Comparison of ENCODE assay signal across 23 cellular contexts in genomic region chr17:48912476-48912875, GRCh38. TPM values are rescaled to one million over a fixed set of nuclear protein-coding genes. Genes with fewer than 3 reads are reported as not detected.
A peak's percentile ranks its signal among the peaks of the same experiment; 100 is the strongest.
DNase-seq lines count a peak whose midpoint lies in the region; ATAC-seq and TF ChIP-seq lines count a peak whose summit lies in the region.
"Had no signal": no experiment of that assay in that cellular context is flagged by ENCODE, and none has a peak within 500 bp of the region (broad histone marks: within the 10 kb centered on the region; RNA-seq: fewer than 3 reads in every experiment).

No MANE protein-coding gene starts in this region.

- TF ChIP-seq CTCF in SK-N-SH (IDR thresholded peaks at IDR 0.05) (no peak), nephron progenitor cell (IDR thresholded peaks at IDR 0.05) (no peak)
- TF ChIP-seq CTCF in CD4-positive, alpha-beta T cell (IDR thresholded peaks at IDR 0.05), result no peak

- H3K9ac ChIP-seq in SK-N-SH, result no peak overlapping the region
- H3K9ac ChIP-seq: BLaER1 treated with 17β-estradiol and CSF1 and Interleukin-3, amounts not matched to agents 10 nM and 100 nM; parathyroid adenoma had no signal

- peak overlapping the region; percentile 57 for H3K27ac Mint-ChIP-seq in CD4-positive, alpha-beta T cell
- peak overlapping the region; percentile 61 for H3K27ac Mint-ChIP-seq in activated naive CD8-positive, alpha-beta T cell
- H3K27ac Mint-ChIP-seq in nephron progenitor cell, result peak overlapping the region; percentile 61

- peaks cover 78% of the 10 kb centered on the region for H4K20me1 ChIP-seq in SK-N-SH (ENCODE audit: insufficient read depth)

- peaks cover 81% of the 10 kb centered on the region for H3K4me1 Mint-ChIP-seq in CD4-positive, alpha-beta T cell (ENCODE audit: low read depth)
- H3K4me1 Mint-ChIP-seq in activated naive CD8-positive, alpha-beta T cell (ENCODE audit: low read depth), result peaks cover 79% of the 10 kb centered on the region
- H3K4me1 Mint-ChIP-seq in nephron progenitor cell, result peaks cover 59% of the 10 kb centered on the region

- no peak overlapping the region for H2AFZ ChIP-seq in SK-N-SH (ENCODE audit: low read depth)
- H2AFZ ChIP-seq: parathyroid adenoma had no signal

- no peaks in the 10 kb centered on the region for H3K27me3 Mint-ChIP-seq in CD4-positive, alpha-beta T cell
- no peaks in the 10 kb centered on the region for H3K27me3 Mint-ChIP-seq in activated naive CD8-positive, alpha-beta T cell
- H3K27me3 Mint-ChIP-seq in nephron progenitor cell (ENCODE audit: low read depth, poor library complexity), result no peaks in the 10 kb centered on the region

- peaks cover 94% of the 10 kb centered on the region for H3K79me2 ChIP-seq in SK-N-SH (ENCODE audit: insufficient read depth)

- 99% methylated on average over 2 of the region's 2 CpGs for whole genome bisulfite sequencing in SK-N-SH (ENCODE audit: low lambda C conversion rate)

- POLR2A ChIA-PET in SK-N-SH (lab: Yijun Ruan, JAX), result no interaction called here
- POLR2A ChIA-PET in CD4-positive, alpha-beta T cell (lab: Charles Lee), result no interaction called here

- ATAC-seq in SK-N-SH treated with all-trans-retinoic acid at 6 μM for 48 hours (no peak), HG02870 (IDR thresholded peaks at IDR 0.05; ENCODE audit: unreplicated experiment) (no peak), GM19328 (IDR thresholded peaks at IDR 0.05; ENCODE audit: unreplicated experiment) (no peak)
- ATAC-seq in CD4-positive, alpha-beta T cell (ENCODE audit: poor library complexity), result no peak
- ATAC-seq: esophagus mucosa, PC-3 had no signal

- H3K4me3 Mint-ChIP-seq in CD4-positive, alpha-beta T cell, result no peak overlapping the region
- peak overlapping the region; percentile 24 for H3K4me3 Mint-ChIP-seq in activated naive CD8-positive, alpha-beta T cell
- peak overlapping the region; percentile 16 for H3K4me3 Mint-ChIP-seq in nephron progenitor cell

- no peaks in the 10 kb centered on the region for H3K9me2 ChIP-seq in SK-N-SH

- no peaks in the 10 kb centered on the region for H3K27me3 ChIP-seq in SK-N-SH (ENCODE audit: insufficient read depth)
- H3K27me3 ChIP-seq in CD4-positive, alpha-beta T cell (ENCODE audit: control insufficient read depth, insufficient read depth, low read length), result no peaks in the 10 kb centered on the region
- H3K27me3 ChIP-seq: BLaER1 treated with 17β-estradiol and CSF1 and Interleukin-3, amounts not matched to agents 10 nM and 100 nM; thyroid gland had no signal

- no peak overlapping the region for H3K4me3 ChIP-seq in SK-N-SH (ENCODE audit: low read depth in 2 of 2, low read length in 1 of 2)
- H3K4me3 ChIP-seq: thyroid gland had no signal

- intact Hi-C loops in CD4-positive, alpha-beta T cell (cut with DNase I, micrococcal nuclease), result no loop called here

- CTCF ChIA-PET in SK-N-SH (lab: Yijun Ruan, JAX), result no interaction called here
- CTCF ChIA-PET in CD4-positive, alpha-beta T cell (lab: Charles Lee), result no interaction called here

- no peak for TF ChIP-seq RAD21 in SK-N-SH (IDR thresholded peaks at IDR 0.05; ENCODE audit: low read length)

- no peaks in the 10 kb centered on the region for H3K9me3 ChIP-seq in SK-N-SH
- H3K9me3 ChIP-seq in CD4-positive, alpha-beta T cell (ENCODE audit: control insufficient read depth, low read length), result no peaks in the 10 kb centered on the region
- H3K9me3 ChIP-seq: BLaER1 treated with 17β-estradiol and CSF1 and Interleukin-3, amounts not matched to agents 10 nM and 100 nM; thyroid gland had no signal

- DNase-seq in SK-N-SH (no peak), nephron progenitor cell (no peak), NCI-H82 (lab: John Stamatoyannopoulos, UW) (no peak)
- no peak for DNase-seq in CD4-positive, alpha-beta T cell
- DNase-seq: activated naive CD4-positive, alpha-beta T cell; DMS79 treated with DMSO at 0.1 percent for 48 hours; KG1; NCI-H1092; PC-3; stimulated activated CD4-positive, alpha-beta T cell treated with anti-CD3 and anti-CD28 coated beads, Interleukin-4, amount 100 ng/mL, for 1 hour; thyroid gland had no signal

- H3F3A ChIP-seq in SK-N-SH (replicated peaks; ENCODE audit: insufficient read depth), result peaks cover 16% of the 10 kb centered on the region

- no peak for TF ChIP-seq EP300 in SK-N-SH (IDR thresholded peaks at IDR 0.05; ENCODE audit: borderline replicate concordance in 1 of 2, low read depth in 1 of 2, low read length in 1 of 2)

- peaks cover 17 to 34% of the 10 kb centered on the region in 2 experiments for H3K4me1 ChIP-seq in SK-N-SH (ENCODE audit: control insufficient read depth in 1 of 2, insufficient read depth in 2 of 2, low read depth in 1 of 2, low read length in 1 of 2)

- H3K36me3 Mint-ChIP-seq in CD4-positive, alpha-beta T cell (ENCODE audit: low read depth), result peaks cover 87% of the 10 kb centered on the region
- peaks cover 26% of the 10 kb centered on the region for H3K36me3 Mint-ChIP-seq in activated naive CD8-positive, alpha-beta T cell
- H3K36me3 Mint-ChIP-seq in nephron progenitor cell (ENCODE audit: low read depth), result peaks cover 61% of the 10 kb centered on the region

- no peaks in the 10 kb centered on the region for H3K9me3 Mint-ChIP-seq in CD4-positive, alpha-beta T cell
- H3K9me3 Mint-ChIP-seq in activated naive CD8-positive, alpha-beta T cell (ENCODE audit: low read depth), result no peaks in the 10 kb centered on the region
- H3K9me3 Mint-ChIP-seq in nephron progenitor cell, result no peaks in the 10 kb centered on the region

- 0 out of 2 replicates have a peak overlapping the region, but pooled peaks have one; percentile 80 for H3K4me2 ChIP-seq in SK-N-SH

- peaks cover 54 to 55% of the 10 kb centered on the region in 2 experiments for H3K36me3 ChIP-seq in SK-N-SH (replicated peaks in 1 of 2; ENCODE audit: control insufficient read depth in 1 of 2, insufficient read depth in 2 of 2, low read length in 1 of 2)

- H3K27ac ChIP-seq in SK-N-SH (ENCODE audit: low read depth in 2 of 2, low read length in 1 of 2), result no peak overlapping the region
- no peak overlapping the region for H3K27ac ChIP-seq in CD4-positive, alpha-beta T cell (ENCODE audit: low read depth, low read length)
- H3K27ac ChIP-seq: 22Rv1, parathyroid adenoma, thyroid gland had no signal

TF ChIP-seq in SK-N-SH, 30 proteins besides CTCF, POLR2A, EP300 and RAD21 (continues in another document):
- TF ChIP-seq PBX3 (IDR thresholded peaks at IDR 0.05) (no peak), RXRA (IDR thresholded peaks at IDR 0.05; ENCODE audit: borderline replicate concordance, low read depth) (no peak), TAF1 (IDR thresholded peaks at IDR 0.05; ENCODE audit: borderline replicate concordance, low read depth, low read length) (no peak), POLR2AphosphoS5 (IDR thresholded peaks at IDR 0.05; ENCODE audit: low read depth, low read length) (no peak)

TF ChIP-seq in SK-N-SH treated with all-trans-retinoic acid at 6 μM for 48 hours, 23 proteins besides CTCF, POLR2A, EP300 and RAD21 (continues in another document):
- TF ChIP-seq ZFP30 (CRISPR knock-in tag; IDR thresholded peaks at IDR 0.05) (no peak), TSHZ2 (CRISPR knock-in tag; IDR thresholded peaks at IDR 0.05) (no peak), ZNF8 (CRISPR knock-in tag; IDR thresholded peaks at IDR 0.05) (no peak), TOX (CRISPR knock-in tag; IDR thresholded peaks at IDR 0.05; ENCODE audit: borderline replicate concordance) (no peak), TCF4 (CRISPR knock-in tag; IDR thresholded peaks at IDR 0.05; ENCODE audit: borderline replicate concordance) (no peak)

RNA-seq across cellular contexts. Expression of gene UBE2Z, which starts 4.3 kb away (rescaled TPM):
- 168 and 207 TPM in 2 replicates for polyA plus RNA-seq in SK-N-SH (2012; rRNA removed)
- polyA plus RNA-seq in SK-N-SH (2012; cell fraction: cytosol; rRNA removed), result 158 and 160 TPM in 2 replicates
- 163 and 238 TPM in 2 replicates for polyA plus RNA-seq in SK-N-SH (2012; cell fraction: nucleus; rRNA removed)
- total RNA-seq in CD4-positive, alpha-beta T cell, result 10 to 100 TPM; 60.5 to 61.6 TPM

RNA-seq across cellular contexts. Expression of gene ATP5MC1, which starts 19.9 kb away (rescaled TPM):
- polyA plus RNA-seq in SK-N-SH (2012; rRNA removed), result 382 and 684 TPM in 2 replicates
- polyA plus RNA-seq in SK-N-SH (2012; cell fraction: cytosol; rRNA removed), result 339 and 530 TPM in 2 replicates
- polyA plus RNA-seq in SK-N-SH (2012; cell fraction: nucleus; rRNA removed), result 163 and 201 TPM in 2 replicates
- 10 to 100 TPM; 11.8 to 13.9 TPM for total RNA-seq in CD4-positive, alpha-beta T cell

RNA-seq across cellular contexts. Expression of gene SNF8, which starts 32.2 kb away (rescaled TPM):
- 329 and 358 TPM in 2 replicates for polyA plus RNA-seq in SK-N-SH (2012; rRNA removed)
- polyA plus RNA-seq in SK-N-SH (2012; cell fraction: cytosol; rRNA removed), result 283 and 343 TPM in 2 replicates
- 185 and 191 TPM in 2 replicates for polyA plus RNA-seq in SK-N-SH (2012; cell fraction: nucleus; rRNA removed)
- total RNA-seq in CD4-positive, alpha-beta T cell, result 10 to 100 TPM; 53.8 to 57.4 TPM

RNA-seq across cellular contexts. Expression of gene GIP, which starts 55.9 kb away (rescaled TPM):
- 0.29 and 0.64 TPM in 2 replicates for polyA plus RNA-seq in SK-N-SH (2012; rRNA removed)
- polyA plus RNA-seq in SK-N-SH (2012; cell fraction: cytosol; rRNA removed), result 0.34 and 0.58 TPM in 2 replicates
- 0.19 TPM in 1 of 2 replicates, not detected in the other for polyA plus RNA-seq in SK-N-SH (2012; cell fraction: nucleus; rRNA removed)
- not detected for total RNA-seq in CD4-positive, alpha-beta T cell
- total RNA-seq: bronchial epithelial cell, dermis microvascular lymphatic vessel endothelial cell, esophagus mucosa, liver, PC-3, skeletal muscle tissue, thyroid gland had no signal
- polyA plus RNA-seq: liver had no signal
